ENCODE assay signal across 1 cellular context in genomic region chr11:129331871-129332274, GRCh38.
A peak's percentile ranks its signal among the peaks of the same experiment; 100 is the strongest.
TF ChIP-seq lines count a peak whose summit lies in the region.

No MANE protein-coding gene starts in this region.

TF ChIP-seq in H1, 55 proteins besides CTCF, POLR2A, EP300 and RAD21:
- TF ChIP-seq POLR2AphosphoS5 (IDR thresholded peaks at IDR 0.05; ENCODE audit: low read depth, low read length): no peak
- no peak for TF ChIP-seq CHD1 (IDR thresholded peaks at IDR 0.05; ENCODE audit: low read depth, low read length)
- no peak for TF ChIP-seq CTBP2 (IDR thresholded peaks at IDR 0.05; ENCODE audit: borderline replicate concordance, insufficient read depth, insufficient read length, low read length)
- TF ChIP-seq KDM5A (IDR thresholded peaks at IDR 0.05; ENCODE audit: low read length): no peak
- TF ChIP-seq, protein P1, sequence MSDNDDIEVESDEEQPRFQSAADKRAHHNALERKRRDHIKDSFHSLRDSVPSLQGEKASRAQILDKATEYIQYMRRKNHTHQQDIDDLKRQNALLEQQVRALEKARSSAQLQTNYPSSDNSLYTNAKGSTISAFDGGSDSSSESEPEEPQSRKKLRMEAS (IDR thresholded peaks at IDR 0.05): no peak
- TF ChIP-seq TCF12 (IDR thresholded peaks at IDR 0.05; ENCODE audit: low read depth, low read length): no peak
- no peak for TF ChIP-seq CEBPB (IDR thresholded peaks at IDR 0.05; ENCODE audit: low read depth, low read length)
- TF ChIP-seq SIRT6 (IDR thresholded peaks at IDR 0.05; ENCODE audit: low read length): no peak
- no peak for TF ChIP-seq HDAC2 (IDR thresholded peaks at IDR 0.05; ENCODE audit: borderline replicate concordance in 1 of 2, low read depth in 2 of 2, low read length in 2 of 2)
- TF ChIP-seq ATF2 (IDR thresholded peaks at IDR 0.05; ENCODE audit: low read length): no peak
- TF ChIP-seq, protein P2, sequence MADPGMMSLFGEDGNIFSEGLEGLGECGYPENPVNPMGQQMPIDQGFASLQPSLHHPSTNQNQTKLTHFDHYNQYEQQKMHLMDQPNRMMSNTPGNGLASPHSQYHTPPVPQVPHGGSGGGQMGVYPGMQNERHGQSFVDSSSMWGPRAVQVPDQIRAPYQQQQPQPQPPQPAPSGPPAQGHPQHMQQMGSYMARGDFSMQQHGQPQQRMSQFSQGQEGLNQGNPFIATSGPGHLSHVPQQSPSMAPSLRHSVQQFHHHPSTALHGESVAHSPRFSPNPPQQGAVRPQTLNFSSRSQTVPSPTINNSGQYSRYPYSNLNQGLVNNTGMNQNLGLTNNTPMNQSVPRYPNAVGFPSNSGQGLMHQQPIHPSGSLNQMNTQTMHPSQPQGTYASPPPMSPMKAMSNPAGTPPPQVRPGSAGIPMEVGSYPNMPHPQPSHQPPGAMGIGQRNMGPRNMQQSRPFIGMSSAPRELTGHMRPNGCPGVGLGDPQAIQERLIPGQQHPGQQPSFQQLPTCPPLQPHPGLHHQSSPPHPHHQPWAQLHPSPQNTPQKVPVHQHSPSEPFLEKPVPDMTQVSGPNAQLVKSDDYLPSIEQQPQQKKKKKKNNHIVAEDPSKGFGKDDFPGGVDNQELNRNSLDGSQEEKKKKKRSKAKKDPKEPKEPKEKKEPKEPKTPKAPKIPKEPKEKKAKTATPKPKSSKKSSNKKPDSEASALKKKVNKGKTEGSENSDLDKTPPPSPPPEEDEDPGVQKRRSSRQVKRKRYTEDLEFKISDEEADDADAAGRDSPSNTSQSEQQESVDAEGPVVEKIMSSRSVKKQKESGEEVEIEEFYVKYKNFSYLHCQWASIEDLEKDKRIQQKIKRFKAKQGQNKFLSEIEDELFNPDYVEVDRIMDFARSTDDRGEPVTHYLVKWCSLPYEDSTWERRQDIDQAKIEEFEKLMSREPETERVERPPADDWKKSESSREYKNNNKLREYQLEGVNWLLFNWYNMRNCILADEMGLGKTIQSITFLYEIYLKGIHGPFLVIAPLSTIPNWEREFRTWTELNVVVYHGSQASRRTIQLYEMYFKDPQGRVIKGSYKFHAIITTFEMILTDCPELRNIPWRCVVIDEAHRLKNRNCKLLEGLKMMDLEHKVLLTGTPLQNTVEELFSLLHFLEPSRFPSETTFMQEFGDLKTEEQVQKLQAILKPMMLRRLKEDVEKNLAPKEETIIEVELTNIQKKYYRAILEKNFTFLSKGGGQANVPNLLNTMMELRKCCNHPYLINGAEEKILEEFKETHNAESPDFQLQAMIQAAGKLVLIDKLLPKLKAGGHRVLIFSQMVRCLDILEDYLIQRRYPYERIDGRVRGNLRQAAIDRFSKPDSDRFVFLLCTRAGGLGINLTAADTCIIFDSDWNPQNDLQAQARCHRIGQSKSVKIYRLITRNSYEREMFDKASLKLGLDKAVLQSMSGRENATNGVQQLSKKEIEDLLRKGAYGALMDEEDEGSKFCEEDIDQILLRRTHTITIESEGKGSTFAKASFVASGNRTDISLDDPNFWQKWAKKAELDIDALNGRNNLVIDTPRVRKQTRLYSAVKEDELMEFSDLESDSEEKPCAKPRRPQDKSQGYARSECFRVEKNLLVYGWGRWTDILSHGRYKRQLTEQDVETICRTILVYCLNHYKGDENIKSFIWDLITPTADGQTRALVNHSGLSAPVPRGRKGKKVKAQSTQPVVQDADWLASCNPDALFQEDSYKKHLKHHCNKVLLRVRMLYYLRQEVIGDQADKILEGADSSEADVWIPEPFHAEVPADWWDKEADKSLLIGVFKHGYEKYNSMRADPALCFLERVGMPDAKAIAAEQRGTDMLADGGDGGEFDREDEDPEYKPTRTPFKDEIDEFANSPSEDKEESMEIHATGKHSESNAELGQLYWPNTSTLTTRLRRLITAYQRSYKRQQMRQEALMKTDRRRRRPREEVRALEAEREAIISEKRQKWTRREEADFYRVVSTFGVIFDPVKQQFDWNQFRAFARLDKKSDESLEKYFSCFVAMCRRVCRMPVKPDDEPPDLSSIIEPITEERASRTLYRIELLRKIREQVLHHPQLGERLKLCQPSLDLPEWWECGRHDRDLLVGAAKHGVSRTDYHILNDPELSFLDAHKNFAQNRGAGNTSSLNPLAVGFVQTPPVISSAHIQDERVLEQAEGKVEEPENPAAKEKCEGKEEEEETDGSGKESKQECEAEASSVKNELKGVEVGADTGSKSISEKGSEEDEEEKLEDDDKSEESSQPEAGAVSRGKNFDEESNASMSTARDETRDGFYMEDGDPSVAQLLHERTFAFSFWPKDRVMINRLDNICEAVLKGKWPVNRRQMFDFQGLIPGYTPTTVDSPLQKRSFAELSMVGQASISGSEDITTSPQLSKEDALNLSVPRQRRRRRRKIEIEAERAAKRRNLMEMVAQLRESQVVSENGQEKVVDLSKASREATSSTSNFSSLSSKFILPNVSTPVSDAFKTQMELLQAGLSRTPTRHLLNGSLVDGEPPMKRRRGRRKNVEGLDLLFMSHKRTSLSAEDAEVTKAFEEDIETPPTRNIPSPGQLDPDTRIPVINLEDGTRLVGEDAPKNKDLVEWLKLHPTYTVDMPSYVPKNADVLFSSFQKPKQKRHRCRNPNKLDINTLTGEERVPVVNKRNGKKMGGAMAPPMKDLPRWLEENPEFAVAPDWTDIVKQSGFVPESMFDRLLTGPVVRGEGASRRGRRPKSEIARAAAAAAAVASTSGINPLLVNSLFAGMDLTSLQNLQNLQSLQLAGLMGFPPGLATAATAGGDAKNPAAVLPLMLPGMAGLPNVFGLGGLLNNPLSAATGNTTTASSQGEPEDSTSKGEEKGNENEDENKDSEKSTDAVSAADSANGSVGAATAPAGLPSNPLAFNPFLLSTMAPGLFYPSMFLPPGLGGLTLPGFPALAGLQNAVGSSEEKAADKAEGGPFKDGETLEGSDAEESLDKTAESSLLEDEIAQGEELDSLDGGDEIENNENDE (IDR thresholded peaks at IDR 0.05; ENCODE audit: insufficient replicate concordance, low read length): no peak
- 0 out of 2 replicates have a peak, but pooled peaks have one; percentile 20 for TF ChIP-seq CREB1 (IDR thresholded peaks at IDR 0.05)
- no peak for TF ChIP-seq EZH2 (IDR thresholded peaks at IDR 0.05; ENCODE audit: low read depth, low read length, severe bottlenecking)
- TF ChIP-seq SP1 (IDR thresholded peaks at IDR 0.05; ENCODE audit: low read depth, low read length): no peak
- no peak for TF ChIP-seq GTF2F1 (IDR thresholded peaks at IDR 0.05; ENCODE audit: borderline replicate concordance, low read depth, low read length)
- TF ChIP-seq JUN (IDR thresholded peaks at IDR 0.05; ENCODE audit: low read depth, low read length): no peak
- TF ChIP-seq RXRA (IDR thresholded peaks at IDR 0.05; ENCODE audit: insufficient read depth, low read depth, low read length): no peak
- no peak for TF ChIP-seq ASH2L (IDR thresholded peaks at IDR 0.05; ENCODE audit: low read length)
- TF ChIP-seq TBP (IDR thresholded peaks at IDR 0.05; ENCODE audit: low read depth, low read length): no peak
- TF ChIP-seq SIX5 (IDR thresholded peaks at IDR 0.05; ENCODE audit: low read depth, low read length): no peak
- TF ChIP-seq ZNF274 (IDR thresholded peaks at IDR 0.05; ENCODE audit: borderline replicate concordance, extremely low read depth, low read length): no peak
- no peak for TF ChIP-seq KDM4A (IDR thresholded peaks at IDR 0.05; ENCODE audit: low read depth, low read length, severe bottlenecking)
- TF ChIP-seq EGR1 (IDR thresholded peaks at IDR 0.05; ENCODE audit: borderline replicate concordance, low read depth, low read length): 0 out of 2 replicates have a peak, but pooled peaks have one; percentile 14
- no peak for TF ChIP-seq SRF (IDR thresholded peaks at IDR 0.05; ENCODE audit: low read depth, low read length)
- no peak for TF ChIP-seq CHD2 (IDR thresholded peaks at IDR 0.05; ENCODE audit: low read length)
- TF ChIP-seq GABPA (IDR thresholded peaks at IDR 0.05; ENCODE audit: borderline replicate concordance, insufficient read depth, low read length): no peak
- peak; percentile 35 for TF ChIP-seq NANOG (IDR thresholded peaks at IDR 0.05; ENCODE audit: insufficient read depth, low read depth, low read length, poor library complexity, severe bottlenecking)
- no peak for TF ChIP-seq MAFK (IDR thresholded peaks at IDR 0.05; ENCODE audit: low read depth, low read length)
- no peak; the same call in 1 of the 2 replicates for TF ChIP-seq E2F6 (IDR thresholded peaks at IDR 0.05)
- TF ChIP-seq BCL11A (IDR thresholded peaks at IDR 0.05; ENCODE audit: low read depth in 2 of 2, low read length in 2 of 2): no peak
- no peak for TF ChIP-seq FOSL1 (IDR thresholded peaks at IDR 0.05; ENCODE audit: insufficient read depth, low read depth, low read length)
- TF ChIP-seq SP2 (IDR thresholded peaks at IDR 0.05; ENCODE audit: low read length): no peak
- TF ChIP-seq CBX5 (IDR thresholded peaks at IDR 0.05; ENCODE audit: low read depth, low read length): no peak
- TF ChIP-seq USF2 (IDR thresholded peaks at IDR 0.05; ENCODE audit: low read length): no peak
- no peak for TF ChIP-seq SUZ12 (IDR thresholded peaks at IDR 0.05; ENCODE audit: low read length)
- TF ChIP-seq SIN3A (conservative IDR thresholded peaks at IDR 0.05 in 1 of 2, IDR thresholded peaks at IDR 0.05 in 1 of 2; ENCODE audit: low read depth in 1 of 2, low read length in 2 of 2): peak; percentile 75 to 82; a peak in 2 of 4 replicates
- TF ChIP-seq RFX5 (IDR thresholded peaks at IDR 0.05; ENCODE audit: borderline replicate concordance, low read depth, low read length): no peak
- TF ChIP-seq RNF2 (IDR thresholded peaks at IDR 0.05; ENCODE audit: borderline replicate concordance, low read depth, low read length, missing control alignments, poor library complexity, severe bottlenecking): no peak
- TF ChIP-seq YY1 (IDR thresholded peaks at IDR 0.05; ENCODE audit: low read depth, low read length): 0 out of 2 replicates have a peak, but pooled peaks have one; percentile 61
